16 cellular contexts compared by ENCODE assay signal in the genomic region with DNA sequence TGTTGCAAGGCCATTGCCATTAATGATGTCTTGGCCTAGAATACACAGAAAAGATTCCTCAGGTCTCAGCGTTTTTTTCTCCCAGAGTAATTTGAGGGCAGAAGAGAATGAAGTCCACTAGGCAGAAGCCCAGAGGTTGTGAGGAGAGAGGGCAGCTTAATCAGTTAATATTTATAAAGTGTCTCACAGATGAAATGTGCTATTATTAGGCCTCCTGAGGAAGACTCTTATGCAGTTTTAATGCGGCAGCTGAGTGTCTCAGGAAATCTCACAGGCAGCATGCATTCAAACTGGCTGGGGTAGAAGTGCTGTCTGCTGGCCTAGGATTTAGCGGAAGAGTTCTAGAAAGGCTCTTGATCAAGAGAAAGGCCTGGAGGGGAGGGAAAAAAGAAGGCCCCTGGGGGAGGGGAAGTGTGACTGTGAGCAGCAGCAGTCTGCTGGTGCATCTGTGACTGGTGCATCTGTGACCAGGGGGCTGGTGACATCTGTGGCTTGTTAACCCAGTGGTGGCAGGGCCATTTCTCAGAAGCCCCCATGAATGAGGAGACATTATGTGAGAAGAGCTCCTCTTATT.
"Had no signal": no experiment of that assay in that cellular context is flagged by ENCODE, and none has a peak within 500 bp of the region (broad histone marks: within the 10 kb centered on the region; RNA-seq: fewer than 3 reads in every experiment).

No MANE protein-coding gene starts in this region.

- H3K4me1 ChIP-seq: breast epithelium, esophagus squamous epithelium, stomach had no signal

- H3K27ac ChIP-seq: breast epithelium, esophagus squamous epithelium, skin epidermis, stomach, thoracic aorta had no signal

- H3K4me3 ChIP-seq: breast epithelium, esophagus squamous epithelium, skin epidermis, stomach, thoracic aorta had no signal

- H3K27me3 Mint-ChIP-seq: activated CD4-positive, alpha-beta memory T cell treated with anti-CD3 and anti-CD28 coated beads for 36 hours; memory B cell; natural killer cell treated with Interleukin-12 subunit alpha and Interleukin-12 subunit beta and Interleukin-15 and Interleukin-18, amount 100 ng/mL, for 72 hours had no signal

- H3K27me3 ChIP-seq: breast epithelium, esophagus squamous epithelium, stomach had no signal

- H3K9me3 ChIP-seq: breast epithelium, esophagus squamous epithelium, stomach, thoracic aorta had no signal

- H3K27ac Mint-ChIP-seq: activated CD4-positive, alpha-beta memory T cell treated with anti-CD3 and anti-CD28 coated beads for 36 hours; activated naive CD8-positive, alpha-beta T cell treated with anti-CD3 and anti-CD28 coated beads for 36 hours; activated T-cell treated with anti-CD3 and anti-CD28 coated beads, Interleukin-2, amount 50 U/mL, for 72 hours; memory B cell; natural killer cell treated with Interleukin-12 subunit alpha and Interleukin-12 subunit beta and Interleukin-15 and Interleukin-18, amount 100 ng/mL, for 72 hours had no signal

- DNase-seq: activated CD4-positive, alpha-beta memory T cell treated with anti-CD3 and anti-CD28 coated beads for 36 hours; activated CD4-positive, CD25-positive, alpha-beta regulatory T cell treated with anti-CD3 and anti-CD28 coated beads, Interleukin-2, amount 50 U/mL, for 72 hours; activated gamma-delta T cell treated with Interleukin-2 at 50 U/mL for 16 hours; activated naive CD8-positive, alpha-beta T cell treated with anti-CD3 and anti-CD28 coated beads for 36 hours; activated T-cell treated with anti-CD3 and anti-CD28 coated beads, Interleukin-2, amount 50 U/mL, for 72 hours; anterior cingulate cortex; esophagus squamous epithelium; foreskin fibroblast; head of caudate nucleus; stomach had no signal

- ATAC-seq: activated T-cell treated with anti-CD3 and anti-CD28 coated beads, Interleukin-2, amount 50 U/mL, for 72 hours; left lobe of liver; natural killer cell treated with Interleukin-12 subunit alpha and Interleukin-12 subunit beta and Interleukin-15 and Interleukin-18, amount 100 ng/mL, for 72 hours had no signal

- H3K9me3 Mint-ChIP-seq: activated CD4-positive, alpha-beta memory T cell treated with anti-CD3 and anti-CD28 coated beads for 36 hours; activated naive CD8-positive, alpha-beta T cell treated with anti-CD3 and anti-CD28 coated beads for 36 hours; activated T-cell treated with anti-CD3 and anti-CD28 coated beads, Interleukin-2, amount 50 U/mL, for 72 hours had no signal

- H3K36me3 ChIP-seq: breast epithelium, esophagus squamous epithelium, stomach, thoracic aorta had no signal

- H3K36me3 Mint-ChIP-seq: activated CD4-positive, alpha-beta memory T cell treated with anti-CD3 and anti-CD28 coated beads for 36 hours; memory B cell; natural killer cell treated with Interleukin-12 subunit alpha and Interleukin-12 subunit beta and Interleukin-15 and Interleukin-18, amount 100 ng/mL, for 72 hours had no signal

- H3K4me3 Mint-ChIP-seq: activated CD4-positive, alpha-beta memory T cell treated with anti-CD3 and anti-CD28 coated beads for 36 hours; activated naive CD8-positive, alpha-beta T cell treated with anti-CD3 and anti-CD28 coated beads for 36 hours; activated T-cell treated with anti-CD3 and anti-CD28 coated beads, Interleukin-2, amount 50 U/mL, for 72 hours; memory B cell; natural killer cell treated with Interleukin-12 subunit alpha and Interleukin-12 subunit beta and Interleukin-15 and Interleukin-18, amount 100 ng/mL, for 72 hours had no signal

- H3K4me1 Mint-ChIP-seq: activated naive CD8-positive, alpha-beta T cell treated with anti-CD3 and anti-CD28 coated beads for 36 hours; memory B cell had no signal
